In genomic region chrX:17031827-17032226, GRCh38 we compare ENCODE assay signal across 29 cellular contexts.
DNase-seq lines count a peak whose midpoint lies in the region; ATAC-seq, FAIRE-seq and TF ChIP-seq lines count a peak whose summit lies in the region.
"Had no signal": no experiment of that assay in that cellular context is flagged by ENCODE, and none has a peak within 500 bp of the region (broad histone marks: within the 10 kb centered on the region; RNA-seq: fewer than 3 reads in every experiment).

No MANE protein-coding gene starts in this region.

- H3K36me3 Mint-ChIP-seq in astrocyte (ENCODE audit: low read depth, unreplicated experiment): no peaks in the 10 kb centered on the region
- H3K36me3 Mint-ChIP-seq: natural killer cell treated with Interleukin-12 subunit alpha and Interleukin-12 subunit beta and Interleukin-15 and Interleukin-18, amount 100 ng/mL, for 72 hours had no signal

- TF ChIP-seq POLR2A in uterus (IDR thresholded peaks at IDR 0.05): no peak

- H3K27me3 Mint-ChIP-seq in astrocyte (ENCODE audit: low read depth, unreplicated experiment): peaks cover 1% of the 10 kb centered on the region

- H3K4me3 Mint-ChIP-seq in astrocyte (ENCODE audit: unreplicated experiment): no peak overlapping the region
- H3K4me3 Mint-ChIP-seq: activated CD4-positive, alpha-beta memory T cell treated with anti-CD3 and anti-CD28 coated beads, Interleukin-2, amount 10 ng/mL, durations not matched to agents 7 days and 5 days; activated naive CD4-positive, alpha-beta T cell treated with anti-CD3 and anti-CD28 coated beads for 36 hours; natural killer cell treated with Interleukin-12 subunit alpha and Interleukin-12 subunit beta and Interleukin-15 and Interleukin-18, amount 100 ng/mL, for 72 hours; stimulated activated naive B cell treated with anti-CD40 and anti-IgM and Interleukin-4, amounts not matched to agents 10 μg/mL and 1 μg/mL and 100 μg/mL, for 72 hours; T-helper 2 cell treated with Interferon-gamma antibody and Interleukin-4, amounts not matched to agents 5 μg/mL and 100 μg/mL, for 36 hours had no signal

- H4K20me1 ChIP-seq in astrocyte (ENCODE audit: insufficient read depth, low read length): no peaks in the 10 kb centered on the region

- intact Hi-C loops in psoas muscle (cut with DNase I) (no loop called here), uterus (cut with DNase I; ENCODE audit: low total_unique reads) (no loop called here), heart right ventricle (cut with DNase I) (no loop called here)

- no peaks in the 10 kb centered on the region for H3K36me3 ChIP-seq in astrocyte (ENCODE audit: insufficient read depth, low read length)
- no peaks in the 10 kb centered on the region for H3K36me3 ChIP-seq in psoas muscle (ENCODE audit: insufficient read depth in 1 of 2, low read depth in 1 of 2)
- H3K36me3 ChIP-seq in uterus: no peaks in the 10 kb centered on the region
- H3K36me3 ChIP-seq in heart right ventricle: no peaks in the 10 kb centered on the region
- H3K36me3 ChIP-seq: HAP-1 had no signal

- peak; percentile 37 for FAIRE-seq in astrocyte (lab: Jason Lieb, UNC)
- FAIRE-seq in GM19239 (lab: Jason Lieb, UNC): no peak
- FAIRE-seq: bronchial epithelial cell, colon, G401.6 had no signal

- H3K4me3 ChIP-seq in astrocyte (ENCODE audit: insufficient read depth, low read depth, low read length): no peak overlapping the region
- no peak overlapping the region for H3K4me3 ChIP-seq in psoas muscle
- no peak overlapping the region for H3K4me3 ChIP-seq in uterus
- H3K4me3 ChIP-seq in heart right ventricle: no peak overlapping the region
- H3K4me3 ChIP-seq: HAP-1, skin epidermis had no signal

- H3K27me3 ChIP-seq in astrocyte (ENCODE audit: insufficient read depth, low read length): no peaks in the 10 kb centered on the region
- no peaks in the 10 kb centered on the region for H3K27me3 ChIP-seq in layer of hippocampus (ENCODE audit: control insufficient read depth, insufficient read depth, low read length)
- peaks cover 0 to 10% (median 0%) of the 10 kb centered on the region in 3 donors for H3K27me3 ChIP-seq in psoas muscle (ENCODE audit: insufficient read depth in 3 of 3, low read length in 2 of 3)
- H3K27me3 ChIP-seq in uterus: no peaks in the 10 kb centered on the region
- H3K27me3 ChIP-seq in heart right ventricle: peaks cover 0 to 32% (median 0%) of the 10 kb centered on the region in 7 donors

- H3K9me3 Mint-ChIP-seq in astrocyte (ENCODE audit: unreplicated experiment): peaks cover 2% of the 10 kb centered on the region
- H3K9me3 Mint-ChIP-seq: activated CD4-positive, alpha-beta memory T cell treated with anti-CD3 and anti-CD28 coated beads, Interleukin-2, amount 10 ng/mL, durations not matched to agents 7 days and 5 days; activated naive CD4-positive, alpha-beta T cell treated with anti-CD3 and anti-CD28 coated beads for 36 hours; natural killer cell treated with Interleukin-12 subunit alpha and Interleukin-12 subunit beta and Interleukin-15 and Interleukin-18, amount 100 ng/mL, for 72 hours; stimulated activated naive B cell treated with anti-CD40 and anti-IgM and Interleukin-4, amounts not matched to agents 10 μg/mL and 1 μg/mL and 100 μg/mL, for 72 hours; T-helper 2 cell treated with Interferon-gamma antibody and Interleukin-4, amounts not matched to agents 5 μg/mL and 100 μg/mL, for 36 hours had no signal

- no peak overlapping the region for H3K9ac ChIP-seq in astrocyte (ENCODE audit: low read length)

- H3K9me3 ChIP-seq in astrocyte (ENCODE audit: insufficient read depth, low read depth, low read length) (no peaks in the 10 kb centered on the region), psoas muscle (no peaks in the 10 kb centered on the region), uterus (no peaks in the 10 kb centered on the region), heart right ventricle (no peaks in the 10 kb centered on the region)
- H3K9me3 ChIP-seq: HAP-1 had no signal

- no peaks in the 10 kb centered on the region for H3K79me2 ChIP-seq in astrocyte (ENCODE audit: insufficient read depth, low read length)

- H3K4me1 ChIP-seq in astrocyte (ENCODE audit: insufficient read depth, low read length): peaks cover 3% of the 10 kb centered on the region
- no peaks in the 10 kb centered on the region for H3K4me1 ChIP-seq in psoas muscle
- no peaks in the 10 kb centered on the region for H3K4me1 ChIP-seq in uterus
- H3K4me1 ChIP-seq in heart right ventricle: no peaks in the 10 kb centered on the region
- H3K4me1 ChIP-seq: HAP-1 had no signal

- H3K27ac Mint-ChIP-seq in astrocyte (ENCODE audit: unreplicated experiment): no peak overlapping the region
- H3K27ac Mint-ChIP-seq: activated CD4-positive, alpha-beta memory T cell treated with anti-CD3 and anti-CD28 coated beads, Interleukin-2, amount 10 ng/mL, durations not matched to agents 7 days and 5 days; activated naive CD4-positive, alpha-beta T cell treated with anti-CD3 and anti-CD28 coated beads for 36 hours; natural killer cell treated with Interleukin-12 subunit alpha and Interleukin-12 subunit beta and Interleukin-15 and Interleukin-18, amount 100 ng/mL, for 72 hours; stimulated activated naive B cell treated with anti-CD40 and anti-IgM and Interleukin-4, amounts not matched to agents 10 μg/mL and 1 μg/mL and 100 μg/mL, for 72 hours; T-helper 2 cell treated with Interferon-gamma antibody and Interleukin-4, amounts not matched to agents 5 μg/mL and 100 μg/mL, for 36 hours had no signal

- no peak for ATAC-seq in psoas muscle
- ATAC-seq in heart right ventricle: no peak
- ATAC-seq: left ventricle myocardium superior; natural killer cell treated with Interleukin-12 subunit alpha and Interleukin-12 subunit beta and Interleukin-15 and Interleukin-18, amount 100 ng/mL, for 72 hours; stimulated activated naive B cell treated with anti-CD40 and anti-IgM and Interleukin-4, amounts not matched to agents 10 μg/mL and 1 μg/mL and 100 μg/mL, for 72 hours had no signal

- TF ChIP-seq CTCF in astrocyte (IDR thresholded peaks at IDR 0.05; ENCODE audit: insufficient read depth, low read depth, low read length) (no peak), psoas muscle (IDR thresholded peaks at IDR 0.05) (no peak), uterus (IDR thresholded peaks at IDR 0.05) (no peak), heart right ventricle (IDR thresholded peaks at IDR 0.05) (no peak)

- DNase-seq in astrocyte (ENCODE audit: low read depth) (no peak), psoas muscle (no peak), uterus (no peak), heart right ventricle (no peak), substantia nigra (lab: John Stamatoyannopoulos, UW) (no peak), GM19239 (ENCODE audit: insufficient read length, low spot score) (no peak)
- DNase-seq: activated CD4-positive, alpha-beta memory T cell treated with anti-CD3 and anti-CD28 coated beads, Interleukin-2, amount 10 ng/mL, durations not matched to agents 7 days and 5 days; activated CD8-positive, alpha-beta memory T cell treated with anti-CD3 and anti-CD28 coated beads, Interleukin-2, amount 50 U/mL, for 4 hours; activated naive CD4-positive, alpha-beta T cell treated with anti-CD3 and anti-CD28 coated beads for 36 hours; C1 segment of cervical spinal cord; DMS53; effector memory CD4-positive, alpha-beta T cell; islet precursor cell; Karpas-422; left ventricle myocardium superior; NCI-H1417; NCI-H2029; NCI-H524 treated with DMSO at 0.1 percent for 48 hours; NK-92 treated with Interleukin-12 subunit alpha and Interleukin-12 subunit beta, amount 100 ng/mL, for 24 hours; Right ventricle myocardium superior; stimulated activated naive B cell treated with anti-CD40 and anti-IgM and Interleukin-4, amounts not matched to agents 10 μg/mL and 1 μg/mL and 100 μg/mL, for 72 hours had no signal

- H3K4me1 Mint-ChIP-seq in astrocyte (ENCODE audit: low read depth, unreplicated experiment): peaks cover 7% of the 10 kb centered on the region

- peak overlapping the region; percentile 49 for H3K27ac ChIP-seq in astrocyte (ENCODE audit: low read depth, low read length)
- peak overlapping the region; percentile 40 for H3K27ac ChIP-seq in layer of hippocampus (ENCODE audit: low read depth, low read length)
- H3K27ac ChIP-seq in psoas muscle: peak overlapping the region; percentile 2
- peak overlapping the region; percentile 53 to 70 for H3K27ac ChIP-seq in uterus
- no peak overlapping the region for H3K27ac ChIP-seq in heart right ventricle
- H3K27ac ChIP-seq in substantia nigra (ENCODE audit: low read depth, low read length, poor library complexity, severe bottlenecking): no peak overlapping the region
- H3K27ac ChIP-seq: skin epidermis had no signal

- H3K4me2 ChIP-seq in astrocyte (ENCODE audit: low read length): peak overlapping the region; percentile 22

- no peak overlapping the region for H2AFZ ChIP-seq in astrocyte (ENCODE audit: low read depth, low read length)

Comparison
In these comparisons a context has a peak if more than half of its experiments do, and no peak if none do; other contexts are left out.
1. H3K27ac ChIP-seq: peak in astrocyte (single experiment), layer of hippocampus (single experiment), psoas muscle (single experiment) and uterus (2 of 2); none in heart right ventricle (0 of 10) and substantia nigra (single experiment).